25 cellular contexts compared by ENCODE assay signal in genomic region chr3:172300187-172300586, GRCh38.
"Had no signal": no experiment of that assay in that cellular context is flagged by ENCODE, and none has a peak within 500 bp of the region (broad histone marks: within the 10 kb centered on the region; RNA-seq: fewer than 3 reads in every experiment).

No MANE protein-coding gene starts in this region.

- H3K27ac Mint-ChIP-seq: activated naive CD8-positive, alpha-beta T cell; effector memory CD8-positive, alpha-beta T cell; mesothelial cell of epicardium; naive thymus-derived CD4-positive, alpha-beta T cell; T-helper 2 cell treated with Interferon-gamma antibody and Interleukin-4, amounts not matched to agents 5 μg/mL and 100 μg/mL, for 36 hours had no signal

- H3K4me1 ChIP-seq: colonic mucosa, parathyroid adenoma had no signal

- DNase-seq: activated CD4-positive, alpha-beta T cell treated with anti-CD3 and anti-CD28 coated beads for 4 hours; activated CD4-positive, alpha-beta T cell treated with anti-CD3 and anti-CD28 coated beads, Interleukin-2, amount 50 U/mL, for 48 hours; activated CD8-positive, alpha-beta memory T cell treated with anti-CD3 and anti-CD28 coated beads for 24 hours; activated effector memory CD4-positive, alpha-beta T cell treated with Interleukin-2 at 50 U/mL for 16 hours; activated naive CD4-positive, alpha-beta T cell treated with Interleukin-2 at 50 U/mL for 16 hours; anterior cingulate cortex; colonic mucosa; dorsolateral prefrontal cortex; effector memory CD8-positive, alpha-beta T cell; heart left ventricle; naive thymus-derived CD4-positive, alpha-beta T cell; nucleus accumbens; spleen; stimulated activated naive CD4-positive, alpha-beta T cell treated with Interleukin-2 at 50 U/mL for 16 hours; T-helper 1 cell had no signal

- H3K27me3 Mint-ChIP-seq: activated naive CD8-positive, alpha-beta T cell; central memory CD8-positive, alpha-beta T cell; effector memory CD8-positive, alpha-beta T cell; naive thymus-derived CD4-positive, alpha-beta T cell had no signal

- H3K4me3 ChIP-seq: colonic mucosa, dorsolateral prefrontal cortex, heart left ventricle, right atrium auricular region, spleen, tibial nerve had no signal

- FAIRE-seq: bronchial epithelial cell, endothelial cell of umbilical vein had no signal

- H3K9ac ChIP-seq: parathyroid adenoma had no signal

- H3K9me3 ChIP-seq: colonic mucosa, heart left ventricle, right atrium auricular region, spleen, tibial nerve had no signal

- H3K9me3 Mint-ChIP-seq: central memory CD8-positive, alpha-beta T cell; effector memory CD8-positive, alpha-beta T cell; mesothelial cell of epicardium; naive thymus-derived CD4-positive, alpha-beta T cell; neural crest cell; T-helper 2 cell treated with Interferon-gamma antibody and Interleukin-4, amounts not matched to agents 5 μg/mL and 100 μg/mL, for 36 hours had no signal

- H2AFZ ChIP-seq: parathyroid adenoma had no signal

- ATAC-seq: effector memory CD8-positive, alpha-beta T cell; heart left ventricle; naive thymus-derived CD4-positive, alpha-beta T cell had no signal

- H3K27ac ChIP-seq: colonic mucosa, dorsolateral prefrontal cortex, heart left ventricle, parathyroid adenoma, right atrium auricular region, spleen, tibial nerve had no signal

- H3K4me3 Mint-ChIP-seq: activated naive CD8-positive, alpha-beta T cell; central memory CD8-positive, alpha-beta T cell; effector memory CD8-positive, alpha-beta T cell; mesothelial cell of epicardium; naive thymus-derived CD4-positive, alpha-beta T cell; neural crest cell; T-helper 2 cell treated with Interferon-gamma antibody and Interleukin-4, amounts not matched to agents 5 μg/mL and 100 μg/mL, for 36 hours had no signal

- H3K4me1 Mint-ChIP-seq: central memory CD8-positive, alpha-beta T cell; mesothelial cell of epicardium; neural crest cell had no signal

- H3K27me3 ChIP-seq: colonic mucosa, dorsolateral prefrontal cortex, heart left ventricle, right atrium auricular region, spleen, tibial nerve had no signal
